ENCODE assay signal across 8 cellular contexts in genomic region chr6:3457710-3458605, GRCh38. TPM values are rescaled to one million over a fixed set of nuclear protein-coding genes. Genes with fewer than 3 reads are reported as not detected.
DNase-seq lines count a peak whose midpoint lies in the region; TF ChIP-seq lines count a peak whose summit lies in the region.

No MANE protein-coding gene starts in this region.

- H3K9me3 Mint-ChIP-seq in activated T-helper 1 cell treated with anti-CD3 and anti-CD28 coated beads, Interleukin-12 subunit alpha, Interleukin-12 subunit beta, Interleukin-2, Interleukin-4 antibody, amounts not matched to agents 30 ng/mL and 10 ng/mL and 1 ng/mL, durations not matched to agents 14 hours and 24 hours and 36 hours = no peaks in the 10 kb centered on the region
- peaks cover 2% of the 10 kb centered on the region for H3K9me3 Mint-ChIP-seq in neural progenitor cell

- peak overlapping the region; percentile 70 for H3K27ac Mint-ChIP-seq in activated T-helper 1 cell treated with anti-CD3 and anti-CD28 coated beads, Interleukin-12 subunit alpha, Interleukin-12 subunit beta, Interleukin-2, Interleukin-4 antibody, amounts not matched to agents 30 ng/mL and 10 ng/mL and 1 ng/mL, durations not matched to agents 14 hours and 24 hours and 36 hours
- peak overlapping the region; percentile 4 for H3K27ac Mint-ChIP-seq in neural progenitor cell

- intact Hi-C loops in activated T-helper 1 cell treated with anti-CD3 and anti-CD28 coated beads, Interleukin-12 subunit alpha, Interleukin-12 subunit beta, Interleukin-2, Interleukin-4 antibody, amounts not matched to agents 30 ng/mL and 10 ng/mL and 1 ng/mL, durations not matched to agents 14 hours and 24 hours and 36 hours (cut with micrococcal nuclease) = loop anchor here (1.0 to 10.0 kb wide), 5 partner anchors 179 to 693 kb away; partner anchors contain the start of genes BPHL and WRNIP1

- peak overlapping the region; percentile 87 for H2AFZ ChIP-seq in neural progenitor cell (replicated peaks)

- H3K9ac ChIP-seq in neural progenitor cell = no peak overlapping the region

- H3K4me3 Mint-ChIP-seq in activated T-helper 1 cell treated with anti-CD3 and anti-CD28 coated beads, Interleukin-12 subunit alpha, Interleukin-12 subunit beta, Interleukin-2, Interleukin-4 antibody, amounts not matched to agents 30 ng/mL and 10 ng/mL and 1 ng/mL, durations not matched to agents 14 hours and 24 hours and 36 hours = peak overlapping the region; percentile 81
- H3K4me3 Mint-ChIP-seq in neural progenitor cell = peak overlapping the region; percentile 88

- peaks cover 30% of the 10 kb centered on the region for H3F3A ChIP-seq in neural progenitor cell (ENCODE audit: low read depth)

- no peaks in the 10 kb centered on the region for H3K36me3 ChIP-seq in neural progenitor cell

- peaks cover 7% of the 10 kb centered on the region for H3K4me1 Mint-ChIP-seq in activated T-helper 1 cell treated with anti-CD3 and anti-CD28 coated beads, Interleukin-12 subunit alpha, Interleukin-12 subunit beta, Interleukin-2, Interleukin-4 antibody, amounts not matched to agents 30 ng/mL and 10 ng/mL and 1 ng/mL, durations not matched to agents 14 hours and 24 hours and 36 hours (ENCODE audit: low read depth)
- H3K4me1 Mint-ChIP-seq in neural progenitor cell = peaks cover 24% of the 10 kb centered on the region

- no peak overlapping the region for H3K27ac ChIP-seq in neural progenitor cell

- peaks cover 30% of the 10 kb centered on the region for H4K20me1 ChIP-seq in neural progenitor cell (ENCODE audit: low read depth)

- no peaks in the 10 kb centered on the region for H3K9me3 ChIP-seq in neural progenitor cell (ENCODE audit: low read depth)

- H3K4me2 ChIP-seq in neural progenitor cell = peak overlapping the region; percentile 100

- peak overlapping the region; percentile 74 for H3K4me3 ChIP-seq in neural progenitor cell

- no peak for TF ChIP-seq CTCF in neural progenitor cell (IDR thresholded peaks at IDR 0.05)

- H3K27me3 Mint-ChIP-seq in activated T-helper 1 cell treated with anti-CD3 and anti-CD28 coated beads, Interleukin-12 subunit alpha, Interleukin-12 subunit beta, Interleukin-2, Interleukin-4 antibody, amounts not matched to agents 30 ng/mL and 10 ng/mL and 1 ng/mL, durations not matched to agents 14 hours and 24 hours and 36 hours (ENCODE audit: insufficient read depth) = peaks cover 44% of the 10 kb centered on the region
- peaks cover 7% of the 10 kb centered on the region for H3K27me3 Mint-ChIP-seq in neural progenitor cell (ENCODE audit: insufficient read depth, low read depth)

- no peaks in the 10 kb centered on the region for H3K79me2 ChIP-seq in neural progenitor cell (ENCODE audit: low read depth)

- H3K4me1 ChIP-seq in neural progenitor cell = peaks cover 29% of the 10 kb centered on the region

- no peaks in the 10 kb centered on the region for H3K36me3 Mint-ChIP-seq in activated T-helper 1 cell treated with anti-CD3 and anti-CD28 coated beads, Interleukin-12 subunit alpha, Interleukin-12 subunit beta, Interleukin-2, Interleukin-4 antibody, amounts not matched to agents 30 ng/mL and 10 ng/mL and 1 ng/mL, durations not matched to agents 14 hours and 24 hours and 36 hours (ENCODE audit: low read depth)
- H3K36me3 Mint-ChIP-seq in neural progenitor cell = no peaks in the 10 kb centered on the region

- peaks cover 76% of the 10 kb centered on the region for H3K27me3 ChIP-seq in neural progenitor cell

- DNase-seq in DMS 273 (lab: John Stamatoyannopoulos, UW; ENCODE audit: unreplicated experiment) (peak; percentile 87), NCI-H187 (lab: John Stamatoyannopoulos, UW) (peak; percentile 29 to 31), foreskin melanocyte (peak; percentile 8), neural progenitor cell (ENCODE audit: low spot score) (peak; percentile 59), GOT3 (lab: John Stamatoyannopoulos, UW) (no peak), iPS-NIHi7 (ENCODE audit: extremely low spot score) (no peak), H4 (ENCODE audit: low spot score) (no peak)
- DNase-seq in activated T-helper 1 cell treated with anti-CD3 and anti-CD28 coated beads, Interleukin-12 subunit alpha, Interleukin-12 subunit beta, Interleukin-2, Interleukin-4 antibody, amounts not matched to agents 30 ng/mL and 10 ng/mL and 1 ng/mL, durations not matched to agents 14 hours and 24 hours and 36 hours (ENCODE audit: low spot score) = no peak

RNA-seq across cellular contexts. Expression of gene SLC22A23, which starts 1.1 kb away (rescaled TPM):
- total RNA-seq in activated T-helper 1 cell treated with anti-CD3 and anti-CD28 coated beads, Interleukin-12 subunit alpha, Interleukin-12 subunit beta, Interleukin-2, Interleukin-4 antibody, amounts not matched to agents 30 ng/mL and 10 ng/mL and 1 ng/mL, durations not matched to agents 14 hours and 24 hours and 36 hours = 0.05 and 0.39 TPM in 2 replicates
- total RNA-seq in neural progenitor cell (ENCODE audit: low replicate concordance) = 0.99 and 3.3 TPM in 2 replicates
- 1.9 and 2.6 TPM in 2 replicates for total RNA-seq in H4 (2014; rRNA removed; shearing (Covaris generic))

Comparison
In these comparisons a context has a peak if more than half of its experiments do, and no peak if none do; other contexts are left out.
1. DNase-seq: peak in DMS 273 (single experiment), NCI-H187 (2 of 2), foreskin melanocyte (single experiment) and neural progenitor cell (single experiment); none in activated T-helper 1 cell treated with anti-CD3 and anti-CD28 coated beads, Interleukin-12 subunit alpha, Interleukin-12 subunit beta, Interleukin-2, Interleukin-4 antibody, amounts not matched to agents 30 ng/mL and 10 ng/mL and 1 ng/mL, durations not matched to agents 14 hours and 24 hours and 36 hours (single experiment), GOT3 (single experiment), iPS-NIHi7 (single experiment) and H4 (single experiment).